1 cellular context compared by ENCODE assay signal in genomic region chr1:16057314-16057915, GRCh38.
TF ChIP-seq lines count a peak whose summit lies in the region.

No MANE protein-coding gene starts in this region.

TF ChIP-seq in K562, 482 proteins besides CTCF, POLR2A, EP300 and RAD21:
- 0 out of 2 replicates have a peak, but pooled peaks have one; percentile 16 for TF ChIP-seq RAD51 (IDR thresholded peaks at IDR 0.05; ENCODE audit: borderline replicate concordance, low read depth)
- TF ChIP-seq ESRRA (IDR thresholded peaks at IDR 0.05; ENCODE audit: borderline replicate concordance, low read depth) = peak; percentile 83
- peak; percentile 55; the same call in 1 of the 2 replicates for TF ChIP-seq USF1 (CRISPR knock-in tag; IDR thresholded peaks at IDR 0.05)
- 0 out of 2 replicates have a peak, but pooled peaks have one; percentile 18 for TF ChIP-seq USF2 (CRISPR knock-in tag; IDR thresholded peaks at IDR 0.05)
